1 cellular context compared by ENCODE assay signal in the genomic region with DNA sequence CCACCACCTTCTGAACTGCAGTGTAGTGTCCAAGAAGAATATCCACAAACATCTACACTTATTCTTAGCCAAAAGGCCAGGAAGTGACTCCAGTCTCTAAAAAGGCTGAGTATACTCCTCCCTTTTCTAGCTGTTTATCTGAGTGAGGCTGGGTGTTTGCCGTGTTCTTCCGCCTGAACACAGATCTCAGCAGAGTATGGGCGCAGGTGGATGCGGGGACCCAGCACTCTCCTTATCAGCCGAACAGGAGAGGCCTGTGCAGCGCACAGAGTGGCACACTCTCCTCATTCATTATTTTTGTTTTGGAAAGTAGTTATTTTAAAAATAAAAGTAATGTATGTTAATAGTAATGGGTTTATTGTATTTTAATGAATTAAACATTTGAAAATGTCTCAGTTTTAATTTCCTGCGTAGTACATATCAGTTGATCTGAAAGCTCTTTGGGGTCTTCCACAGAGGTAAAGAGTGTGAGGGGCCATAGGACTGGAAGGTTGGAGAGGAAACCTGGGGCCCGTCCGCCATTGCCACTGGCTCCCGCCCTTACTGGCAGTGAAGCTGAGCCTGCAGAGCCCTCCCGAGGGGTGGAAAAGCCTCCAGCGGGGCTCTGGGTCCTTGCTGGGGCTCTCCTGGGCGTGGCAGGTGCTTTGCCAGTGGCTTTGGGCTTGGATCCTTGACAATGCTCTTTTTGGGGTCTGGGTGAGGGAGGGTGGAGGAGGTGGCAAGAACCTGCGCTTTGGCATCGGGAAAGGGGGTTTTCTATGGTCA.
TF ChIP-seq lines count a peak whose summit lies in the region.

No MANE protein-coding gene starts in this region.

TF ChIP-seq in WTC11, 78 proteins besides CTCF, POLR2A, EP300 and RAD21 (continued from another document):
- no peak for TF ChIP-seq ZNF532 (CRISPR knock-in tag; IDR thresholded peaks at IDR 0.05; ENCODE audit: borderline replicate concordance)
- no peak for TF ChIP-seq ATF6 (CRISPR knock-in tag; IDR thresholded peaks at IDR 0.05)
- TF ChIP-seq, protein P1, sequence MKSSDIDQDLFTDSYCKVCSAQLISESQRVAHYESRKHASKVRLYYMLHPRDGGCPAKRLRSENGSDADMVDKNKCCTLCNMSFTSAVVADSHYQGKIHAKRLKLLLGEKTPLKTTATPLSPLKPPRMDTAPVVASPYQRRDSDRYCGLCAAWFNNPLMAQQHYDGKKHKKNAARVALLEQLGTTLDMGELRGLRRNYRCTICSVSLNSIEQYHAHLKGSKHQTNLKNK (CRISPR knock-in tag; IDR thresholded peaks at IDR 0.05) = no peak
- no peak for TF ChIP-seq CBFB (CRISPR knock-in tag; IDR thresholded peaks at IDR 0.05; ENCODE audit: low read depth)
